8 cellular contexts compared by ENCODE assay signal in the genomic region with DNA sequence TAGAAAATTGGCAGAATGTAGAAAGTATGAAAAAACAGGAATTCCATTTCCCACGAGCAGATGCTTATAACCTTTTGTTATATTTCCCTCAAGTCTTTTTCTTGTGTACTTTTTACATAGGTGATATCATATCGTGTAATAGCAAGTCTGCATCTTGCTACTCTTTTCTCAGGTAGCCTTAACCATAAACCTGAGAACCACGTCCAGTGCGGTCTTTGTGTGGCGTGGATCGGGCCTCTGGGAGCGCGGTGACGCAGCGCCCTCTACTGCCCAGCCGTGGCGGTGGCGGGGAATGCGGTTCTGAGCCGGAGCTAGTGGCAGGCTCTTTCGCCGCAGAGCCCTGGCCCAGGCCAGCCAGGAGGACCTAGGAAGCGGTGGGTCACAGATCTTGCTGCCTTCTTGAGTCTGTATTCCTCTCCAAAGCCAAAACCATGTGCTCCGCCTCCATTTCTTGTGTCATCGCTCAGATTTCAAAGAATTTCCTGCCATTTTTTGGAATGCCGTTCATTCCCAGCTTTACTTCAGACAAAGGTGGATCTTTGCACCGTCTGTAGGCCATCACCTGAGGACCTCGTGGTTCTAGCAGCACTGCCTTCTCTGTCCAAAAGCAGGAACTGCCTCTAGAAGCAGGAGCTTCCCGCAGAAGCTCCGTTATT.
DNase-seq lines count a peak whose midpoint lies in the region; TF ChIP-seq lines count a peak whose summit lies in the region.

No MANE protein-coding gene starts in this region.

- no peaks in the 10 kb centered on the region for H3K9me3 ChIP-seq in parathyroid adenoma (ENCODE audit: control insufficient read depth, low read length)
- no peaks in the 10 kb centered on the region for H3K9me3 ChIP-seq in tibial artery

- in situ Hi-C loops in SK-MEL-5 (cut with HindIII; ENCODE audit: low pct_unique_long_range_greater_than_20kb, low sequenced_read_pairs): no loop called here

- no peak overlapping the region for H2AFZ ChIP-seq in parathyroid adenoma

- H3K4me3 ChIP-seq in parathyroid adenoma (ENCODE audit: low read depth, low read length) (no peak overlapping the region), tibial artery (no peak overlapping the region)

- peaks cover 14% of the 10 kb centered on the region for H3K4me1 Mint-ChIP-seq in HFFc6 (ENCODE audit: low read depth)

- H3K27ac ChIP-seq in parathyroid adenoma (no peak overlapping the region), tibial artery (no peak overlapping the region)

- no peaks in the 10 kb centered on the region for H3K79me2 ChIP-seq in parathyroid adenoma

- H3K27ac Mint-ChIP-seq in HFFc6: no peak overlapping the region

- H3K4me2 ChIP-seq in parathyroid adenoma (ENCODE audit: low read length): no peak overlapping the region

- H3K27me3 ChIP-seq in parathyroid adenoma (ENCODE audit: control insufficient read depth, insufficient read depth, low read length) (no peaks in the 10 kb centered on the region), tibial artery (no peaks in the 10 kb centered on the region)

- H3K4me1 ChIP-seq in parathyroid adenoma (no peaks in the 10 kb centered on the region), tibial artery (peaks cover 0 to 3% (median 0%) of the 10 kb centered on the region in 4 donors)

- peak in 13 of 14 donors; percentile 21 to 88 (median 72) for DNase-seq in C1 segment of cervical spinal cord (lab: John Stamatoyannopoulos, UW)
- DNase-seq in HFFc6: peak; percentile 35
- DNase-seq in SK-MEL-5 (ENCODE audit: low read depth, low spot score): peak; percentile 30
- peak; percentile 57 for DNase-seq in activated gamma-delta T cell treated with anti-CD3 and anti-CD28 coated beads, Interleukin-2, amount 50 U/mL, for 16 hours (ENCODE audit: low read depth)
- DNase-seq in globus pallidus (ENCODE audit: low spot score): peak; percentile 81
- DNase-seq in tibial artery: peak; percentile 69 to 85
- DNase-seq in NCI-H524 treated with DMSO at 0.1 percent for 48 hours (lab: John Stamatoyannopoulos, UW): no peak

- no peaks in the 10 kb centered on the region for H3K9me3 Mint-ChIP-seq in HFFc6

- no peak overlapping the region for H3K4me3 Mint-ChIP-seq in HFFc6

- intact Hi-C loops in tibial artery (cut with DNase I; ENCODE audit: low total_unique reads): loop anchor here (5.0 kb wide), 3 partner anchors 81 to 99 kb away; no protein-coding TSS in a partner anchor

- H3K36me3 Mint-ChIP-seq in HFFc6 (ENCODE audit: low read depth): no peaks in the 10 kb centered on the region; the same call in 1 of the 2 replicates

- H3K9ac ChIP-seq in parathyroid adenoma: no peak overlapping the region

- H3K27me3 Mint-ChIP-seq in HFFc6 (ENCODE audit: insufficient read depth): peaks cover 1% of the 10 kb centered on the region

- H3K36me3 ChIP-seq in parathyroid adenoma (ENCODE audit: control insufficient read depth, insufficient read depth, low read length) (no peaks in the 10 kb centered on the region), tibial artery (peaks cover 5 to 52% (median 28%) of the 10 kb centered on the region in 3 donors)

- TF ChIP-seq CTCF in HFFc6 (IDR thresholded peaks at IDR 0.05) (peak; percentile 98), parathyroid adenoma (IDR thresholded peaks at IDR 0.05) (peak; percentile 89), tibial artery (IDR thresholded peaks at IDR 0.05) (peak; percentile 89 to 95)
